Comparison of ENCODE assay signal across 8 cellular contexts in the genomic region with DNA sequence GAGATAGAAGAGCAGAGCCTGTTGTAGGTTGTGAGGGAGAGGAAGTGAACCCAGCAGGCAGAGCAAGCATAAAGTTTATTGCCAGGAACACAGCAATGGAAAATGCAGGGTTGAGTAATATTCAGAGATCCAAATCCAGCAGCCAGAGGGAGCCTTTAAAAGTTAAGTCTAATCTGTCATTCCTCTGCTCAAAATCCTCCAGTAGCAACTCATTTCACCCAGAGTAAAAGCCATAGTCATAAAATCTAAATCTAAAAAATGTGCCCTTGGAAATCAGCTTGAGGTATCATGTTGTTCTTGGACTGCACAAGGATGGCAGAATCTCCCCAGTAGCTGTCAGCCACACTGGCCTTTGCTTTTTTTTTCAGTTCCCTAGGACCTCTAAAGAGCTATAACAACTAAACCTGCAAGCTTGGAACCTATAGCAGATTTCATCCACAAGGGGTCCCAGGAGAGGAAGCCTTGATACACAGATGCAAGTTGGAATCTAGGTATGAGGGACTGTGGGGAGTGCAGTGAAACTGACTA.
A peak's percentile ranks its signal among the peaks of the same experiment; 100 is the strongest.
DNase-seq lines count a peak whose midpoint lies in the region; ATAC-seq lines count a peak whose summit lies in the region.

No MANE protein-coding gene starts in this region.

- DNase-seq in stimulated activated naive CD8-positive, alpha-beta T cell treated with anti-CD3 and anti-CD28 coated beads, Interleukin-15, amount 100 ng/mL, for 72 hours: no peak
- no peak for DNase-seq in stimulated activated naive CD8-positive, alpha-beta T cell treated with anti-CD3 and anti-CD28 coated beads, Interleukin-15, Interleukin-2, amounts not matched to agents 100 U/mL and 50 U/mL, for 24 hours
- peak; percentile 86 for DNase-seq in HT-29 (ENCODE audit: low spot score)
- DNase-seq in cerebellum (ENCODE audit: low spot score): peak; percentile 1
- peak; percentile 55 to 58 for DNase-seq in lung microvascular endothelial cell (ENCODE audit: low read depth in 2 of 2)
- no peak for DNase-seq in DMS 273 (lab: John Stamatoyannopoulos, UW; ENCODE audit: unreplicated experiment)
- no peak for DNase-seq in globus pallidus (ENCODE audit: low spot score)
- no peak for DNase-seq in SKM-1 (lab: John Stamatoyannopoulos, UW; ENCODE audit: unreplicated experiment)

- no peak overlapping the region for H3K27ac Mint-ChIP-seq in stimulated activated naive CD8-positive, alpha-beta T cell treated with anti-CD3 and anti-CD28 coated beads, Interleukin-15, amount 100 ng/mL, for 72 hours

- ATAC-seq in stimulated activated naive CD8-positive, alpha-beta T cell treated with anti-CD3 and anti-CD28 coated beads, Interleukin-15, amount 100 ng/mL, for 72 hours: peak; percentile 64
- no peak for ATAC-seq in stimulated activated naive CD8-positive, alpha-beta T cell treated with anti-CD3 and anti-CD28 coated beads, Interleukin-15, Interleukin-2, amounts not matched to agents 100 U/mL and 50 U/mL, for 24 hours

- no peaks in the 10 kb centered on the region for H3K27me3 Mint-ChIP-seq in stimulated activated naive CD8-positive, alpha-beta T cell treated with anti-CD3 and anti-CD28 coated beads, Interleukin-15, amount 100 ng/mL, for 72 hours

- H3K4me3 Mint-ChIP-seq in stimulated activated naive CD8-positive, alpha-beta T cell treated with anti-CD3 and anti-CD28 coated beads, Interleukin-15, amount 100 ng/mL, for 72 hours: no peak overlapping the region

- H3K4me1 Mint-ChIP-seq in stimulated activated naive CD8-positive, alpha-beta T cell treated with anti-CD3 and anti-CD28 coated beads, Interleukin-15, amount 100 ng/mL, for 72 hours: no peaks in the 10 kb centered on the region

- no peaks in the 10 kb centered on the region for H3K9me3 Mint-ChIP-seq in stimulated activated naive CD8-positive, alpha-beta T cell treated with anti-CD3 and anti-CD28 coated beads, Interleukin-15, amount 100 ng/mL, for 72 hours

Comparison
In these comparisons a context has a peak if more than half of its experiments do, and no peak if none do; other contexts are left out.
1. DNase-seq: peak in HT-29 (single experiment), cerebellum (single experiment) and lung microvascular endothelial cell (2 of 2); none in stimulated activated naive CD8-positive, alpha-beta T cell treated with anti-CD3 and anti-CD28 coated beads, Interleukin-15, amount 100 ng/mL, for 72 hours (0 of 2), stimulated activated naive CD8-positive, alpha-beta T cell treated with anti-CD3 and anti-CD28 coated beads, Interleukin-15, Interleukin-2, amounts not matched to agents 100 U/mL and 50 U/mL, for 24 hours (single experiment), DMS 273 (single experiment), globus pallidus (single experiment) and SKM-1 (single experiment).